In the genomic region with DNA sequence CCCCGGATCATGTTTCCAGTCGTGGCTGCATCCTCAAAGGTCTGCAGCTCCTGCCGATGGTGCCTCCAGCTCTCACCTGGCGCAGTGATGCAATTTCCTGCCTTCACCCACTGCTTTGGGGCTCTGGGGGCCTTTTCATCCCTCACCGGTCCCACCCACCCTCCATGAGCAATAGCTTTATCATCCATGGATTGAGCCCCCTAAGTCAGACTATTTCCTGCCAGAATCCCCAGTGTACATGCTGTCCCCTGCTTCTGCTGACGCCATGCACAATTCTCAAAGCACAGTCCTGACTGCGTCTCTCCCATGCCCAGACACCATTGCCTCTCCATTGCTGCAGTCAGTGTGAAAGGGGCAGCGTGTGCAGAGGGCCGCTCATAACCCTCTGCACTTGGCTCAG, we compare ENCODE assay signal across 31 cellular contexts. TPM values are rescaled to one million over a fixed set of nuclear protein-coding genes. Genes with fewer than 3 reads are reported as not detected.
"Had no signal": no experiment of that assay in that cellular context is flagged by ENCODE, and none has a peak within 500 bp of the region (broad histone marks: within the 10 kb centered on the region; RNA-seq: fewer than 3 reads in every experiment).

No MANE protein-coding gene starts in this region.

- H3K36me3 ChIP-seq: left lung, lower lobe of right lung, right atrium auricular region, right lobe of liver, tibial nerve, uterus had no signal

- H3K27me3 ChIP-seq: right atrium auricular region, right lobe of liver, uterus had no signal

- H3K4me1 Mint-ChIP-seq: immature natural killer cell; naive B cell; stimulated activated memory B cell treated with anti-CD40 and anti-IgM and Interleukin-4, amounts not matched to agents 10 μg/mL and 1 μg/mL and 100 μg/mL, for 72 hours; stimulated activated naive CD8-positive, alpha-beta T cell treated with anti-CD3 and anti-CD28 coated beads, Interleukin-15, amount 100 ng/mL, for 72 hours had no signal

- H3K27ac ChIP-seq: left lung, lower lobe of right lung, parathyroid adenoma, right atrium auricular region, right lobe of liver, tibial nerve, uterus had no signal

- H3K9me3 ChIP-seq: left lung, lower lobe of right lung, right atrium auricular region, right lobe of liver, tibial nerve, uterus had no signal

- H3K36me3 Mint-ChIP-seq: immature natural killer cell; mesothelial cell of epicardium; naive B cell; stimulated activated memory B cell treated with anti-CD40 and anti-IgM and Interleukin-4, amounts not matched to agents 10 μg/mL and 1 μg/mL and 100 μg/mL, for 72 hours; type B pancreatic cell had no signal

- H3K4me3 ChIP-seq: left lung, lower lobe of right lung, right atrium auricular region, right lobe of liver, tibial nerve, uterus had no signal

- H3K4me1 ChIP-seq: parathyroid adenoma, uterus had no signal

- H3K4me3 Mint-ChIP-seq: immature natural killer cell; mesothelial cell of epicardium; naive B cell; nephron; neural crest cell; stimulated activated memory B cell treated with anti-CD40 and anti-IgM and Interleukin-4, amounts not matched to agents 10 μg/mL and 1 μg/mL and 100 μg/mL, for 72 hours; stimulated activated naive CD8-positive, alpha-beta T cell treated with anti-CD3 and anti-CD28 coated beads, Interleukin-15, amount 100 ng/mL, for 72 hours; type B pancreatic cell had no signal

- H3K9me3 Mint-ChIP-seq: immature natural killer cell; mesothelial cell of epicardium; nephron; neural crest cell; stimulated activated memory B cell treated with anti-CD40 and anti-IgM and Interleukin-4, amounts not matched to agents 10 μg/mL and 1 μg/mL and 100 μg/mL, for 72 hours; stimulated activated naive CD8-positive, alpha-beta T cell treated with anti-CD3 and anti-CD28 coated beads, Interleukin-15, amount 100 ng/mL, for 72 hours; type B pancreatic cell had no signal

- H3K27ac Mint-ChIP-seq: immature natural killer cell; mesothelial cell of epicardium; progenitor cell of endocrine pancreas; stimulated activated memory B cell treated with anti-CD40 and anti-IgM and Interleukin-4, amounts not matched to agents 10 μg/mL and 1 μg/mL and 100 μg/mL, for 72 hours; stimulated activated naive CD8-positive, alpha-beta T cell treated with anti-CD3 and anti-CD28 coated beads, Interleukin-15, amount 100 ng/mL, for 72 hours; type B pancreatic cell had no signal

- H2AFZ ChIP-seq: parathyroid adenoma had no signal

- H3K9ac ChIP-seq: parathyroid adenoma had no signal

- ATAC-seq: left colon; left lung; lower lobe of right lung; right lobe of liver; stimulated activated memory B cell treated with anti-CD40 and anti-IgM and Interleukin-4, amounts not matched to agents 10 μg/mL and 1 μg/mL and 100 μg/mL, for 72 hours; stimulated activated naive CD8-positive, alpha-beta T cell treated with anti-CD3 and anti-CD28 coated beads, Interleukin-15, amount 100 ng/mL, for 72 hours had no signal

- DNase-seq: hippocampal formation; immature natural killer cell; kidney; left colon; left lung; lower lobe of right lung; mammary epithelial cell; mesenchymal stem cell; naive B cell; nucleus accumbens; small intestine; stimulated activated CD4-positive, alpha-beta T cell treated with anti-CD3 and anti-CD28 coated beads, Interleukin-1b, Interleukin-23, amount 100 ng/mL, for 48 hours; stimulated activated CD4-positive, alpha-beta T cell treated with anti-CD3 and anti-CD28 coated beads, Interleukin-2, amount 100 ng/mL, for 48 hours; stimulated activated CD4-positive, alpha-beta T cell treated with anti-CD3 and anti-CD28 coated beads, Interleukin-4, amount 100 ng/mL, for 4 hours; stimulated activated CD8-positive, alpha-beta memory T cell treated with anti-CD3 and anti-CD28 coated beads, Interleukin-4, amount 100 ng/mL, for 48 hours; stimulated activated naive CD4-positive, alpha-beta T cell treated with Interleukin-2 at 50 U/mL for 16 hours; stimulated activated naive CD8-positive, alpha-beta T cell treated with anti-CD3 and anti-CD28 coated beads, Interleukin-15, amount 100 ng/mL, for 72 hours; substantia nigra; uterus had no signal

- FAIRE-seq: islet of Langerhans, kidney, small intestine had no signal

- H3K79me2 ChIP-seq: parathyroid adenoma had no signal

RNA-seq across cellular contexts. Expression of gene FAM241B, which starts 49.7 kb away (rescaled TPM):
- total RNA-seq: mononuclear cell had no signal
